In the genomic region with DNA sequence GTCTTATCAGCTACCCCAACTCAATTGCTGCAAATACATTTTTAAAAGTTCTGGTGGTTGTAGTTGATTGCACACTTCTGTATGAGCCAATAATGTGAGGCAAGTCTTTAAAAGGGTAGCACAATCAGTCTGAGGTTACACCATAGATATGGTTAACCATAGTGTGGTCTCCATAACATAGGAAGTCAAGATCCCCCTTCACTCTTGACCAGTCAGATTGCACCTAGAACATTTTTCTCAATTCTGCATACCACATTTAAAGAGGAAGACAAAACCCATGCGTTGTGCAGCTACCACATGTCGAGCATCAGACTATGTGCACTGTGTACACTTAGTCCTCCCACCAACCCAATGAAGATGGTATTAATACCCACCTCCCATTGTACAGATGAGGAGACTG, we compare ENCODE assay signal across 18 cellular contexts. TPM values are rescaled to one million over a fixed set of nuclear protein-coding genes. Genes with fewer than 3 reads are reported as not detected.
DNase-seq lines count a peak whose midpoint lies in the region; ATAC-seq and TF ChIP-seq lines count a peak whose summit lies in the region.
"Had no signal": no experiment of that assay in that cellular context is flagged by ENCODE, and none has a peak within 500 bp of the region (broad histone marks: within the 10 kb centered on the region; RNA-seq: fewer than 3 reads in every experiment).

No MANE protein-coding gene starts in this region.

- no peaks in the 10 kb centered on the region for H3K36me3 ChIP-seq in lower lobe of right lung
- H3K36me3 ChIP-seq: HAP-1, tibial artery had no signal

- intact Hi-C loops in lower lobe of right lung (cut with DNase I): no loop called here

- H3K4me3 ChIP-seq in lower lobe of right lung: no peak overlapping the region
- H3K4me3 ChIP-seq: HAP-1, tibial artery had no signal

- ATAC-seq in HG02610 (IDR thresholded peaks at IDR 0.05; ENCODE audit: unreplicated experiment) (peak; percentile 45), lower lobe of right lung (peak; percentile 54 to 65), GM19397 (IDR thresholded peaks at IDR 0.05; ENCODE audit: unreplicated experiment) (no peak)

- peak; percentile 29 for DNase-seq in CD1c-positive myeloid dendritic cell (ENCODE audit: extremely low spot score)
- peak; percentile 89 for DNase-seq in NOMO-1 treated with dmso at 0.1 percent for 144 hours (lab: John Stamatoyannopoulos, UW; ENCODE audit: unreplicated experiment)
- no peak for DNase-seq in lower lobe of right lung
- DNase-seq in NCI-H1092 treated with DMSO at 0.1 percent for 48 hours (lab: John Stamatoyannopoulos, UW): no peak
- no peak for DNase-seq in NCI-H526 treated with DMSO at 0.1 percent for 48 hours (lab: John Stamatoyannopoulos, UW)
- DNase-seq in SW 1271 (lab: John Stamatoyannopoulos, UW): no peak
- DNase-seq: activated CD4-positive, alpha-beta T cell treated with anti-CD3 and anti-CD28 coated beads, Interleukin-2, amount 50 U/mL, for 4 hours; activated gamma-delta T cell; foreskin melanocyte; NCI-H1105 treated with DMSO at 0.1 percent for 48 hours; NCI-H226; T-helper 9 cell; tibial artery had no signal

- H3K4me1 ChIP-seq in lower lobe of right lung: no peaks in the 10 kb centered on the region
- H3K4me1 ChIP-seq: HAP-1, parathyroid adenoma, tibial artery had no signal

- no peaks in the 10 kb centered on the region for H3K27me3 ChIP-seq in lower lobe of right lung (ENCODE audit: low read depth)
- H3K27me3 ChIP-seq: tibial artery had no signal

- H3K27ac ChIP-seq in lower lobe of right lung: no peak overlapping the region
- H3K27ac ChIP-seq: parathyroid adenoma, RWPE1, tibial artery had no signal

- TF ChIP-seq CTCF in lower lobe of right lung (IDR thresholded peaks at IDR 0.05): no peak

- H3K9me3 ChIP-seq in lower lobe of right lung: no peaks in the 10 kb centered on the region
- H3K9me3 ChIP-seq: HAP-1, tibial artery had no signal

RNA-seq across cellular contexts. Expression of a gene that starts 26.5 kb away (rescaled TPM):
- total RNA-seq in lower lobe of right lung: 420 TPM

Comparison
In these comparisons a context has a peak if more than half of its experiments do, and no peak if none do; other contexts are left out.
1. DNase-seq: peak in CD1c-positive myeloid dendritic cell (single experiment) and NOMO-1 treated with dmso at 0.1 percent for 144 hours (single experiment); none in lower lobe of right lung (single experiment), NCI-H1092 treated with DMSO at 0.1 percent for 48 hours (single experiment), NCI-H526 treated with DMSO at 0.1 percent for 48 hours (single experiment) and SW 1271 (0 of 2).